11 cellular contexts compared by ENCODE assay signal in the genomic region with DNA sequence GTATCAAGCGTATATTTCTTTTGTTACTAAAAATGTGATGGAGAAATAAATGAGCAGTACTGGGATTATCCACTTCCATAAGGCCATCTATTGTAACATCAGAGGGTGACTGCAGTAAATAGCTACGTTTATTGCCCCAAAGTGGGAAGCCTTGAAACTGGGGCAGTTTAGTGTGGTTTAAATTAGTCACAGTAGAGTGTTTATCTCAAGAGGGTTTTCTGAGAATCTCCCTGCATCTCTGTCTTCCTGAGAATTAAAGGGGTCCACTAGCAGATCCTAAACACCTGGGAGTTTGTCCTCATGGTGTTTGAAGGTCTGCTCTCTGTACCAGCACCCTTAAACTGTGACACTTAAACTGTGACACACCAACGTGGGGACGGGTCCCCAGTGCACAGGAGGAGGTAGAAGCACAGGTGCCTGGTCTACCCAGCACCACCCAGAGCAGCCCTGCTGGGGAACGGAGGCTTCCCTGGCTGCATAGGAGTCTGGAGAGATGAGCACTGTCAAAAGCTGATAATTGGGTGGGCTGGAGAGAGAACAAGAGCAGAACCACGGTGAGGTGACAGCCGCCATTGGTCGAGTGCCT. TPM values are rescaled to one million over a fixed set of nuclear protein-coding genes. Genes with fewer than 3 reads are reported as not detected.
A peak's percentile ranks its signal among the peaks of the same experiment; 100 is the strongest.
DNase-seq lines count a peak whose midpoint lies in the region; FAIRE-seq and TF ChIP-seq lines count a peak whose summit lies in the region.
"Had no signal": no experiment of that assay in that cellular context is flagged by ENCODE, and none has a peak within 500 bp of the region (broad histone marks: within the 10 kb centered on the region; RNA-seq: fewer than 3 reads in every experiment).

No MANE protein-coding gene starts in this region.

- no peaks in the 10 kb centered on the region for H3K9me3 Mint-ChIP-seq in activated CD4-positive, alpha-beta T cell treated with anti-CD3 and anti-CD28 coated beads, Interleukin-2, amount 10 ng/mL, durations not matched to agents 7 days and 5 days
- no peaks in the 10 kb centered on the region for H3K9me3 Mint-ChIP-seq in activated T-helper 1 cell treated with anti-CD3 and anti-CD28 coated beads, Interleukin-12 subunit alpha, Interleukin-12 subunit beta, Interleukin-2, Interleukin-4 antibody, amounts not matched to agents 30 ng/mL and 10 ng/mL and 1 ng/mL, durations not matched to agents 14 hours and 24 hours and 36 hours

- peaks cover 0 to 3% (median 0%) of the 10 kb centered on the region in 4 donors for H3K36me3 ChIP-seq in stomach
- H3K36me3 ChIP-seq: uterus had no signal

- no peak for DNase-seq in activated CD4-positive, alpha-beta T cell treated with anti-CD3 and anti-CD28 coated beads, Interleukin-2, amount 10 ng/mL, durations not matched to agents 7 days and 5 days
- no peak for DNase-seq in activated CD4-positive, alpha-beta T cell treated with anti-CD3 and anti-CD28 coated beads, Interleukin-2, amount 50 U/mL, for 1 hour
- no peak for DNase-seq in activated T-helper 1 cell treated with anti-CD3 and anti-CD28 coated beads, Interleukin-12 subunit alpha, Interleukin-12 subunit beta, Interleukin-2, Interleukin-4 antibody, amounts not matched to agents 30 ng/mL and 10 ng/mL and 1 ng/mL, durations not matched to agents 14 hours and 24 hours and 36 hours (ENCODE audit: low spot score)
- DNase-seq in stomach: no peak
- no peak for DNase-seq in cerebellar nuclear complex (lab: John Stamatoyannopoulos, UW)
- no peak for DNase-seq in H54 (ENCODE audit: insufficient read length, low spot score)
- DNase-seq in stimulated activated CD4-positive, alpha-beta T cell treated with anti-CD3 and anti-CD28 coated beads, Interleukin-4, amount 100 ng/mL, for 4 hours: no peak
- DNase-seq: AML-193, uterus had no signal

- H3K27ac ChIP-seq in layer of hippocampus (ENCODE audit: low read depth, low read length) (peak overlapping the region; percentile 79), stomach (peak overlapping the region in 4 of 5 donors; percentile 60 to 74 (median 68))

- H3K9me3 ChIP-seq in stomach: no peaks in the 10 kb centered on the region
- H3K9me3 ChIP-seq: MG63, uterus had no signal

- H3K27ac Mint-ChIP-seq in activated CD4-positive, alpha-beta T cell treated with anti-CD3 and anti-CD28 coated beads, Interleukin-2, amount 10 ng/mL, durations not matched to agents 7 days and 5 days: peak overlapping the region; percentile 85
- peak overlapping the region; percentile 77 for H3K27ac Mint-ChIP-seq in activated T-helper 1 cell treated with anti-CD3 and anti-CD28 coated beads, Interleukin-12 subunit alpha, Interleukin-12 subunit beta, Interleukin-2, Interleukin-4 antibody, amounts not matched to agents 30 ng/mL and 10 ng/mL and 1 ng/mL, durations not matched to agents 14 hours and 24 hours and 36 hours

- no peak for TF ChIP-seq EP300 in stomach (IDR thresholded peaks at IDR 0.05)

- TF ChIP-seq POLR2A in stomach (IDR thresholded peaks at IDR 0.05) (no peak), H54 (IDR thresholded peaks at IDR 0.05; ENCODE audit: low read depth, low read length) (no peak)

- H3K4me3 Mint-ChIP-seq in activated CD4-positive, alpha-beta T cell treated with anti-CD3 and anti-CD28 coated beads, Interleukin-2, amount 10 ng/mL, durations not matched to agents 7 days and 5 days: peak overlapping the region; percentile 45
- H3K4me3 Mint-ChIP-seq in activated T-helper 1 cell treated with anti-CD3 and anti-CD28 coated beads, Interleukin-12 subunit alpha, Interleukin-12 subunit beta, Interleukin-2, Interleukin-4 antibody, amounts not matched to agents 30 ng/mL and 10 ng/mL and 1 ng/mL, durations not matched to agents 14 hours and 24 hours and 36 hours: peak overlapping the region; percentile 77

- CTCF ChIA-PET in activated CD4-positive, alpha-beta T cell treated with anti-CD3 and anti-CD28 coated beads, Interleukin-2, amount 10 ng/mL, durations not matched to agents 7 days and 5 days (lab: Charles Lee): interaction anchor here (1.3 to 2.1 kb wide), 2 partner anchors 10 to 14 kb away, joined by 3 to 8 read pairs; no protein-coding TSS in a partner anchor

- intact Hi-C loops in activated T-helper 1 cell treated with anti-CD3 and anti-CD28 coated beads, Interleukin-12 subunit alpha, Interleukin-12 subunit beta, Interleukin-2, Interleukin-4 antibody, amounts not matched to agents 30 ng/mL and 10 ng/mL and 1 ng/mL, durations not matched to agents 14 hours and 24 hours and 36 hours (cut with micrococcal nuclease): loop anchor here (1.0 to 2.0 kb wide), 2 partner anchors 24 to 68 kb away; no protein-coding TSS in a partner anchor
- intact Hi-C loops in stomach (cut with DNase I; ENCODE audit: low total_unique reads): no loop called here

- H3K27me3 Mint-ChIP-seq in activated CD4-positive, alpha-beta T cell treated with anti-CD3 and anti-CD28 coated beads, Interleukin-2, amount 10 ng/mL, durations not matched to agents 7 days and 5 days: no peaks in the 10 kb centered on the region
- no peaks in the 10 kb centered on the region for H3K27me3 Mint-ChIP-seq in activated T-helper 1 cell treated with anti-CD3 and anti-CD28 coated beads, Interleukin-12 subunit alpha, Interleukin-12 subunit beta, Interleukin-2, Interleukin-4 antibody, amounts not matched to agents 30 ng/mL and 10 ng/mL and 1 ng/mL, durations not matched to agents 14 hours and 24 hours and 36 hours (ENCODE audit: insufficient read depth)

- H3K36me3 Mint-ChIP-seq in activated CD4-positive, alpha-beta T cell treated with anti-CD3 and anti-CD28 coated beads, Interleukin-2, amount 10 ng/mL, durations not matched to agents 7 days and 5 days (ENCODE audit: low read depth): peaks cover 56% of the 10 kb centered on the region
- peaks cover 42% of the 10 kb centered on the region for H3K36me3 Mint-ChIP-seq in activated T-helper 1 cell treated with anti-CD3 and anti-CD28 coated beads, Interleukin-12 subunit alpha, Interleukin-12 subunit beta, Interleukin-2, Interleukin-4 antibody, amounts not matched to agents 30 ng/mL and 10 ng/mL and 1 ng/mL, durations not matched to agents 14 hours and 24 hours and 36 hours (ENCODE audit: low read depth)

- H3K4me1 ChIP-seq in stomach: peaks cover 65 to 100% (median 91%) of the 10 kb centered on the region in 4 donors

- POLR2A ChIA-PET in activated CD4-positive, alpha-beta T cell treated with anti-CD3 and anti-CD28 coated beads, Interleukin-2, amount 10 ng/mL, durations not matched to agents 7 days and 5 days (lab: Charles Lee): no interaction called here

- FAIRE-seq in H54 (lab: Jason Lieb, UNC): no peak

- TF ChIP-seq CTCF in stomach (IDR thresholded peaks at IDR 0.05): no peak

- H3K4me1 Mint-ChIP-seq in activated CD4-positive, alpha-beta T cell treated with anti-CD3 and anti-CD28 coated beads, Interleukin-2, amount 10 ng/mL, durations not matched to agents 7 days and 5 days: peaks cover 94% of the 10 kb centered on the region
- H3K4me1 Mint-ChIP-seq in activated T-helper 1 cell treated with anti-CD3 and anti-CD28 coated beads, Interleukin-12 subunit alpha, Interleukin-12 subunit beta, Interleukin-2, Interleukin-4 antibody, amounts not matched to agents 30 ng/mL and 10 ng/mL and 1 ng/mL, durations not matched to agents 14 hours and 24 hours and 36 hours (ENCODE audit: low read depth): peaks cover 74% of the 10 kb centered on the region

- 50 to 58% (median 53%) methylated on average over 8 of the region's 8 CpGs for WGBS in stomach, 5 donors

- H3K27me3 ChIP-seq in layer of hippocampus (ENCODE audit: control insufficient read depth, insufficient read depth, low read length): no peaks in the 10 kb centered on the region
- H3K27me3 ChIP-seq in stomach: no peaks in the 10 kb centered on the region
- H3K27me3 ChIP-seq: MG63, uterus had no signal

- H3K4me3 ChIP-seq in stomach: no peak overlapping the region
- H3K4me3 ChIP-seq: MG63, uterus had no signal

RNA-seq across cellular contexts. Expression of a gene that starts 25.2 kb away (rescaled TPM):
- total RNA-seq in activated CD4-positive, alpha-beta T cell treated with anti-CD3 and anti-CD28 coated beads, Interleukin-2, amount 10 ng/mL, durations not matched to agents 7 days and 5 days: 100 to 1,000 TPM; 281 to 303 TPM
- total RNA-seq in activated T-helper 1 cell treated with anti-CD3 and anti-CD28 coated beads, Interleukin-12 subunit alpha, Interleukin-12 subunit beta, Interleukin-2, Interleukin-4 antibody, amounts not matched to agents 30 ng/mL and 10 ng/mL and 1 ng/mL, durations not matched to agents 14 hours and 24 hours and 36 hours: 103 and 108 TPM in 2 replicates
- total RNA-seq in stomach: 100 to 1,000 TPM in 3 of 5 donors, 10 to 100 TPM in 2; 70.6 to 251 (median 135) TPM
- polyA plus RNA-seq in stomach: 10 to 100 TPM; 26.3 to 36.4 (median 30.5) TPM
